Comparison of ENCODE assay signal across 11 cellular contexts in the genomic region with DNA sequence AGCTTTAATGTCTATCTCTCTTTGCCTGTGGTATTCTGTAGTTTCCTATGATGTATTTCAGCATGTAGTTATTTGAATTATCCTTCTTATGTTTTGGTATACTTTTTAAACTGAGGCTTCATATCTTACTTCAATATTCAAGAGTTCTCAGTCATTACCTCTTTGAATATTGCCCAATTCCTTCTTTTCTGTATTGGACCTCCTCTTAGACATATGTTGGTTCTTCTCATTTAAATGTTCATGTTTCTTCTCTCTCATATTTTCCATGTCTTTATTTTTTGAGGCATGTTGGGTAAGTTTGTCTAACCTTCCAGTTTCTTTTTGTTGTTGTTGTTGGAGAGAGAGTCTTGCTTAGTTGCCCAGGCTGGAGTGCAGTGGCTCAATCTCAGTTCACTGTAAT.
"Had no signal": no experiment of that assay in that cellular context is flagged by ENCODE, and none has a peak within 500 bp of the region (broad histone marks: within the 10 kb centered on the region; RNA-seq: fewer than 3 reads in every experiment).

No MANE protein-coding gene starts in this region.

- ATAC-seq: GM23338, HCT116 had no signal

- FAIRE-seq: H1, H54 had no signal

- H3K27ac ChIP-seq: GM23248 had no signal

- H3K36me3 ChIP-seq: HAP-1 had no signal

- H2AFZ ChIP-seq: GM23248, GM23338 had no signal

- H3K4me3 ChIP-seq: GM23248, GM23338, HAP-1 had no signal

- H3K9ac ChIP-seq: GM23248 had no signal

- H3K4me2 ChIP-seq: GM23338 had no signal

- H3K9me3 ChIP-seq: HAP-1 had no signal

- DNase-seq: GM23248, GOT3, H7, H9, HCEC 1CT, HFFc6 had no signal
